ENCODE assay signal across 8 cellular contexts in the genomic region with DNA sequence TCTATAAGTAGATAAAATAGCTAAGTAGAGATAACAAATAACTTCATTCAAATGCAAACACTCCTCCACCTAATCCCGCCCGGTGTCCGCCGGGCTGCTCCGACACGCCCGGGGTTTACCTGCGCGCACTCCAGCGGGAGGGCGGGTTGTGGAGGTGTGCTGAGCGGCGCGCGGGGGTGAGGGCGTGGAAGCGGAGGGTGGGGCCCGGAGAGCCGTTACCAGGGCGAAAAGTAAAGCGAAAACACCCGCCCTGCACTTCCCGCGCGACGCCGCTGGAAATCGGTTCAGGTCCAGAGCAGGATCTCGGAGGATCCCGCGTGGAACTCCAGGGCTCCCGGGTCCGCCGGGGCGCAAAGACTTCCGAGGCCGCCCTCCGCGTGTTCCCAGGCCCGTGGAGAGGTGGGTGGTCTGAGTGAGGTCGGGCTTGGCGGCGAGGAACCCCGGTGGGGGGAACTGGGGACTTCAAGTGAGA. TPM values are rescaled to one million over a fixed set of nuclear protein-coding genes. Genes with fewer than 3 reads are reported as not detected.
DNase-seq lines count a peak whose midpoint lies in the region; ATAC-seq and TF ChIP-seq lines count a peak whose summit lies in the region.

No MANE protein-coding gene starts in this region.

- peak overlapping the region; percentile 93 for H3K4me3 Mint-ChIP-seq in activated CD4-positive, alpha-beta T cell treated with anti-CD3 and anti-CD28 coated beads, Interleukin-2, amount 10 ng/mL, durations not matched to agents 7 days and 5 days

- CTCF ChIA-PET in activated CD4-positive, alpha-beta T cell treated with anti-CD3 and anti-CD28 coated beads, Interleukin-2, amount 10 ng/mL, durations not matched to agents 7 days and 5 days (lab: Charles Lee) = interaction anchor here (1.4 kb wide), 1 partner anchor 40 kb away, joined by 3 read pairs; no protein-coding TSS in a partner anchor

- peaks cover 49% of the 10 kb centered on the region for H3K27me3 Mint-ChIP-seq in activated CD4-positive, alpha-beta T cell treated with anti-CD3 and anti-CD28 coated beads, Interleukin-2, amount 10 ng/mL, durations not matched to agents 7 days and 5 days

- 1 to 2% methylated on average over 22 to 44 of the region's 44 CpGs for WGBS in testis, 2 donors

- no peak for TF ChIP-seq POLR2A in testis (IDR thresholded peaks at IDR 0.05)

- no peaks in the 10 kb centered on the region for H3K9me3 Mint-ChIP-seq in activated CD4-positive, alpha-beta T cell treated with anti-CD3 and anti-CD28 coated beads, Interleukin-2, amount 10 ng/mL, durations not matched to agents 7 days and 5 days

- peaks cover 45% of the 10 kb centered on the region for H3K4me1 Mint-ChIP-seq in activated CD4-positive, alpha-beta T cell treated with anti-CD3 and anti-CD28 coated beads, Interleukin-2, amount 10 ng/mL, durations not matched to agents 7 days and 5 days

- ATAC-seq in activated CD4-positive, CD25-positive, alpha-beta regulatory T cell treated with anti-CD3 and anti-CD28 coated beads, Interleukin-2, amount 50 U/mL, for 24 hours = no peak
- no peak for ATAC-seq in HG02610 (IDR thresholded peaks at IDR 0.05; ENCODE audit: unreplicated experiment)
- no peak for ATAC-seq in GM18511 (IDR thresholded peaks at IDR 0.05; ENCODE audit: unreplicated experiment)

- intact Hi-C loops in testis (cut with DNase I; ENCODE audit: low total_unique reads) = no loop called here

- POLR2A ChIA-PET in activated CD4-positive, alpha-beta T cell treated with anti-CD3 and anti-CD28 coated beads, Interleukin-2, amount 10 ng/mL, durations not matched to agents 7 days and 5 days (lab: Charles Lee) = no interaction called here

- H3K36me3 ChIP-seq in muscle layer of duodenum (ENCODE audit: control insufficient read depth in 1 of 2, insufficient read depth in 2 of 2, low read length in 2 of 2) (no peaks in the 10 kb centered on the region), testis (ENCODE audit: low read depth, missing control alignments) (no peaks in the 10 kb centered on the region)

- H3K4me1 ChIP-seq in muscle layer of duodenum (ENCODE audit: control insufficient read depth in 1 of 2, insufficient read depth in 2 of 2, low read length in 2 of 2) (peaks cover 15 to 23% of the 10 kb centered on the region in 2 donors), testis (peaks cover 13% of the 10 kb centered on the region)

- H3K4me3 ChIP-seq in muscle layer of duodenum (ENCODE audit: low read depth in 1 of 2, low read length in 2 of 2) = peak overlapping the region; percentile 65 to 67
- peak overlapping the region; percentile 1 to 65 for H3K4me3 ChIP-seq in testis

- no peak for TF ChIP-seq CTCF in testis (IDR thresholded peaks at IDR 0.05)

- H3K27me3 ChIP-seq in muscle layer of duodenum (ENCODE audit: low read depth, low read length) (peaks cover 20% of the 10 kb centered on the region), testis (no peaks in the 10 kb centered on the region)

- H3K9me3 ChIP-seq in muscle layer of duodenum (ENCODE audit: control insufficient read depth in 1 of 2, low read length in 2 of 2) (no peaks in the 10 kb centered on the region), testis (no peaks in the 10 kb centered on the region)

- H3K36me3 Mint-ChIP-seq in activated CD4-positive, alpha-beta T cell treated with anti-CD3 and anti-CD28 coated beads, Interleukin-2, amount 10 ng/mL, durations not matched to agents 7 days and 5 days (ENCODE audit: low read depth) = peaks cover 8% of the 10 kb centered on the region

- DNase-seq in activated CD4-positive, CD25-positive, alpha-beta regulatory T cell treated with anti-CD3 and anti-CD28 coated beads, Interleukin-2, amount 50 U/mL, for 72 hours = peak; percentile 44
- peak; percentile 76 for DNase-seq in activated CD4-positive, alpha-beta T cell treated with anti-CD3 and anti-CD28 coated beads, Interleukin-2, amount 10 ng/mL, durations not matched to agents 7 days and 5 days
- DNase-seq in effector CD4-positive, alpha-beta T cell = peak; percentile 23
- DNase-seq in testis = peak; percentile 27

- peak overlapping the region; percentile 34 for H3K27ac ChIP-seq in muscle layer of duodenum (ENCODE audit: low read length)
- H3K27ac ChIP-seq in testis = no peak overlapping the region

- peak overlapping the region; percentile 98 for H3K27ac Mint-ChIP-seq in activated CD4-positive, alpha-beta T cell treated with anti-CD3 and anti-CD28 coated beads, Interleukin-2, amount 10 ng/mL, durations not matched to agents 7 days and 5 days

RNA-seq across cellular contexts. Expression of a gene that starts 1.8 kb away (rescaled TPM):
- total RNA-seq in activated CD4-positive, alpha-beta T cell treated with anti-CD3 and anti-CD28 coated beads, Interleukin-2, amount 10 ng/mL, durations not matched to agents 7 days and 5 days = 10 to 100 TPM; 10.0 to 13.0 TPM
- total RNA-seq in testis = 1 to 10 TPM; 3.2 to 4.6 TPM
- polyA plus RNA-seq in testis (ENCODE audit: insufficient read depth, low read depth, low replicate concordance) = 9.0 TPM

Comparison
In these comparisons a context has a peak if more than half of its experiments do, and no peak if none do; other contexts are left out.
1. DNase-seq: peak in every context shown above with its lines; median percentile 76 in activated CD4-positive, alpha-beta T cell treated with anti-CD3 and anti-CD28 coated beads, Interleukin-2, amount 10 ng/mL, durations not matched to agents 7 days and 5 days; 44 in activated CD4-positive, CD25-positive, alpha-beta regulatory T cell treated with anti-CD3 and anti-CD28 coated beads, Interleukin-2, amount 50 U/mL, for 72 hours; 27 in testis; 23 in effector CD4-positive, alpha-beta T cell.